17 cellular contexts compared by ENCODE assay signal in genomic region chr13:37313383-37313782, GRCh38.
A peak's percentile ranks its signal among the peaks of the same experiment; 100 is the strongest.
DNase-seq lines count a peak whose midpoint lies in the region; ATAC-seq and TF ChIP-seq lines count a peak whose summit lies in the region.
"Had no signal": no experiment of that assay in that cellular context is flagged by ENCODE, and none has a peak within 500 bp of the region (broad histone marks: within the 10 kb centered on the region; RNA-seq: fewer than 3 reads in every experiment).

No MANE protein-coding gene starts in this region.

- TF ChIP-seq CTCF in AG10803 (conservative IDR thresholded peaks at IDR 0.05; ENCODE audit: low read length) (no peak), chondrocyte (IDR thresholded peaks at IDR 0.05) (no peak), GM13977 (IDR thresholded peaks at IDR 0.05; ENCODE audit: extremely low read depth, insufficient read depth, missing control alignments) (no peak), omental fat pad (IDR thresholded peaks at IDR 0.05) (no peak)

- H3K4me3 Mint-ChIP-seq in chondrocyte (ENCODE audit: unreplicated experiment) = no peak overlapping the region
- H3K4me3 Mint-ChIP-seq: natural killer cell treated with Interleukin-12 subunit alpha and Interleukin-12 subunit beta and Interleukin-15 and Interleukin-18, amount 100 ng/mL, for 72 hours; T-cell had no signal

- H3K36me3 Mint-ChIP-seq in chondrocyte (ENCODE audit: low read depth) = peaks cover 19% of the 10 kb centered on the region
- H3K36me3 Mint-ChIP-seq: natural killer cell treated with Interleukin-12 subunit alpha and Interleukin-12 subunit beta and Interleukin-15 and Interleukin-18, amount 100 ng/mL, for 72 hours; T-cell had no signal

- peaks cover 30% of the 10 kb centered on the region for H3K9me3 Mint-ChIP-seq in chondrocyte (ENCODE audit: low read depth)

- in situ Hi-C loops in GM13977 (cut with MboI; ENCODE audit: low pct_unique_long_range_greater_than_20kb, low sequenced_read_pairs, unreplicated experiment) = no loop called here

- H3K4me3 ChIP-seq in AG10803 (ENCODE audit: low read length) = no peak overlapping the region
- H3K4me3 ChIP-seq: gastroesophageal sphincter had no signal

- DNase-seq in AG10803 (ENCODE audit: low read depth) = peak; percentile 92
- peak; percentile 50 for DNase-seq in M059J (ENCODE audit: low read depth)
- no peak for DNase-seq in chondrocyte (ENCODE audit: low spot score)
- DNase-seq in hepatic stellate cell (ENCODE audit: low spot score) = peak; percentile 9
- DNase-seq in GM13977 (ENCODE audit: low spot score) = no peak
- no peak for DNase-seq in omental fat pad (ENCODE audit: low spot score)
- DNase-seq in NOMO-1 treated with DMSO at 0.1 percent for 48 hours (lab: John Stamatoyannopoulos, UW; ENCODE audit: unreplicated experiment) = no peak
- DNase-seq: ACHN; activated CD8-positive, alpha-beta memory T cell treated with anti-CD3 and anti-CD28 coated beads for 24 hours; amygdala; NCI-H774; T-cell had no signal

- no peaks in the 10 kb centered on the region for H3K27me3 Mint-ChIP-seq in chondrocyte (ENCODE audit: low read depth)
- H3K27me3 Mint-ChIP-seq: natural killer cell treated with Interleukin-12 subunit alpha and Interleukin-12 subunit beta and Interleukin-15 and Interleukin-18, amount 100 ng/mL, for 72 hours had no signal

- H3K4me1 Mint-ChIP-seq in chondrocyte (ENCODE audit: low read depth) = peaks cover 33% of the 10 kb centered on the region
- H3K4me1 Mint-ChIP-seq: T-cell had no signal

- ATAC-seq in HG02798 (IDR thresholded peaks at IDR 0.05; ENCODE audit: poor library complexity, unreplicated experiment) (no peak), omental fat pad (ENCODE audit: low FRiP score) (no peak)
- ATAC-seq: gastroesophageal sphincter; HepG2; natural killer cell treated with Interleukin-12 subunit alpha and Interleukin-12 subunit beta and Interleukin-15 and Interleukin-18, amount 100 ng/mL, for 72 hours; T-cell had no signal

- H3K27ac Mint-ChIP-seq in chondrocyte (ENCODE audit: unreplicated experiment) = peak overlapping the region; percentile 17
- H3K27ac Mint-ChIP-seq: activated T-helper 2 cell treated with anti-CD3 and anti-CD28 coated beads, Interferon-gamma antibody, Interleukin-2, Interleukin-4, amounts not matched to agents 10 μg/mL and 5 μg/mL and 100 μg/mL, durations not matched to agents 14 hours and 24 hours and 36 hours; natural killer cell treated with Interleukin-12 subunit alpha and Interleukin-12 subunit beta and Interleukin-15 and Interleukin-18, amount 100 ng/mL, for 72 hours; T-cell had no signal

Comparison
In these comparisons a context has a peak if more than half of its experiments do, and no peak if none do; other contexts are left out.
1. DNase-seq: peak in AG10803 (single experiment), M059J (single experiment) and hepatic stellate cell (single experiment); none in chondrocyte (single experiment), GM13977 (single experiment), omental fat pad (single experiment) and NOMO-1 treated with DMSO at 0.1 percent for 48 hours (single experiment).